Comparison of ENCODE assay signal across 31 cellular contexts in the genomic region with DNA sequence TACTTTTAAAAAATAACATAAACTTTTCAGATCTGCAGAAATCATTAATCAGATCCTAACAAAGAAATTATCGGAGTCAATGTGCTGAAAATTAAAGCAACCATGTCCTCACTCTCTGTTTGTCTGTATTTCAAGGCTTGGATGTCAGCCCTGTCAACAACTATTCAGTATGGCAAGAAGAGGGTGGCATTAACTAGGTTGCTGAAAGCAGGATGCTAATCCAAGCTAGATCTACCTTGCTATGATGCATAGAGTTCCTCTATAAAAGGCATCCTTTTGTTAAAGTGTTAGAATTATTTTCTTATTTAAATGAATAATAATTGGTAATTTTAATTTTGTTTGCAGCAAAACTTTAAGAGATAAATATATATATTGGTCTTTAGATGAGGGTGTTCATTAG.
"Had no signal": no experiment of that assay in that cellular context is flagged by ENCODE, and none has a peak within 500 bp of the region (broad histone marks: within the 10 kb centered on the region; RNA-seq: fewer than 3 reads in every experiment).

No MANE protein-coding gene starts in this region.

- H3K36me3 ChIP-seq: neural progenitor cell, ovary, right lobe of liver, sigmoid colon, spleen, suprapubic skin, tibial artery, transverse colon, upper lobe of right lung, uterus had no signal

- H3K4me1 Mint-ChIP-seq: naive thymus-derived CD8-positive, alpha-beta T cell; nephron; neural progenitor cell; stimulated activated memory B cell treated with anti-CD40 and anti-IgM and Interleukin-4, amounts not matched to agents 10 μg/mL and 1 μg/mL and 100 μg/mL, for 72 hours; stimulated activated naive CD8-positive, alpha-beta T cell treated with anti-CD3 and anti-CD28 coated beads, Interleukin-15, amount 100 ng/mL, for 72 hours had no signal

- H3K4me1 ChIP-seq: neural progenitor cell, parathyroid adenoma, psoas muscle, right lobe of liver, sigmoid colon, spleen, tibial artery, transverse colon, upper lobe of right lung, uterus had no signal

- H2AFZ ChIP-seq: neural progenitor cell, parathyroid adenoma had no signal

- H3K27me3 Mint-ChIP-seq: naive thymus-derived CD8-positive, alpha-beta T cell; stimulated activated memory B cell treated with anti-CD40 and anti-IgM and Interleukin-4, amounts not matched to agents 10 μg/mL and 1 μg/mL and 100 μg/mL, for 72 hours; stimulated activated naive CD8-positive, alpha-beta T cell treated with anti-CD3 and anti-CD28 coated beads, Interleukin-15, amount 100 ng/mL, for 72 hours; type B pancreatic cell had no signal

- H3K27me3 ChIP-seq: neural progenitor cell, ovary, right lobe of liver, sigmoid colon, spleen, suprapubic skin, testis, tibial artery, transverse colon, upper lobe of right lung, uterus had no signal

- H3K36me3 Mint-ChIP-seq: neural progenitor cell; stimulated activated memory B cell treated with anti-CD40 and anti-IgM and Interleukin-4, amounts not matched to agents 10 μg/mL and 1 μg/mL and 100 μg/mL, for 72 hours; type B pancreatic cell had no signal

- H3K9ac ChIP-seq: neural progenitor cell, parathyroid adenoma had no signal

- H3K27ac ChIP-seq: neural progenitor cell, ovary, parathyroid adenoma, psoas muscle, right lobe of liver, sigmoid colon, spleen, suprapubic skin, testis, tibial artery, transverse colon, upper lobe of right lung, uterus had no signal

- H3K27ac Mint-ChIP-seq: naive thymus-derived CD8-positive, alpha-beta T cell; nephron; neural progenitor cell; progenitor cell of endocrine pancreas; stimulated activated memory B cell treated with anti-CD40 and anti-IgM and Interleukin-4, amounts not matched to agents 10 μg/mL and 1 μg/mL and 100 μg/mL, for 72 hours; type B pancreatic cell had no signal

- H3K4me2 ChIP-seq: neural progenitor cell, smooth muscle cell had no signal

- H3K9me3 Mint-ChIP-seq: nephron; neural progenitor cell; stimulated activated memory B cell treated with anti-CD40 and anti-IgM and Interleukin-4, amounts not matched to agents 10 μg/mL and 1 μg/mL and 100 μg/mL, for 72 hours; type B pancreatic cell had no signal

- DNase-seq: naive thymus-derived CD8-positive, alpha-beta T cell; occipital lobe; ovary; posterior cingulate gyrus; psoas muscle; right cardiac atrium; right lobe of liver; sigmoid colon; spleen; stimulated activated CD4-positive, alpha-beta T cell treated with anti-CD3 and anti-CD28 coated beads, Interleukin-12 subunit alpha, Interleukin-12 subunit beta, amount 100 ng/mL, for 4 hours; stimulated activated CD4-positive, alpha-beta T cell treated with anti-CD3 and anti-CD28 coated beads, Interleukin-1b, Interleukin-23, amount 100 ng/mL, for 48 hours; stimulated activated CD4-positive, alpha-beta T cell treated with anti-CD3 and anti-CD28 coated beads, Interleukin-4, amount 100 ng/mL, for 1 hour; stimulated activated CD4-positive, alpha-beta T cell treated with anti-CD3 and anti-CD28 coated beads, Interleukin-4, amount 100 ng/mL, for 4 hours; stimulated activated CD8-positive, alpha-beta memory T cell treated with anti-CD3 and anti-CD28 coated beads, Interleukin-4, amount 100 ng/mL, for 48 hours; stimulated activated naive CD4-positive, alpha-beta T cell; stimulated activated naive CD8-positive, alpha-beta T cell treated with anti-CD3 and anti-CD28 coated beads, Interleukin-15, amount 100 ng/mL, for 72 hours; stimulated activated naive CD8-positive, alpha-beta T cell treated with anti-CD3 and anti-CD28 coated beads, Interleukin-15, Interleukin-2, amounts not matched to agents 100 U/mL and 50 U/mL, for 24 hours; substantia nigra; testis; tibial artery; transverse colon; upper lobe of right lung; uterus had no signal

- H3K9me3 ChIP-seq: ovary, psoas muscle, right lobe of liver, sigmoid colon, suprapubic skin, testis, tibial artery, transverse colon, upper lobe of right lung, uterus had no signal

- H3K79me2 ChIP-seq: parathyroid adenoma had no signal

- H3K4me3 Mint-ChIP-seq: naive thymus-derived CD8-positive, alpha-beta T cell; nephron; neural progenitor cell; stimulated activated memory B cell treated with anti-CD40 and anti-IgM and Interleukin-4, amounts not matched to agents 10 μg/mL and 1 μg/mL and 100 μg/mL, for 72 hours; stimulated activated naive CD8-positive, alpha-beta T cell treated with anti-CD3 and anti-CD28 coated beads, Interleukin-15, amount 100 ng/mL, for 72 hours; type B pancreatic cell had no signal

- H3K4me3 ChIP-seq: neural progenitor cell, ovary, psoas muscle, right lobe of liver, sigmoid colon, smooth muscle cell, spleen, suprapubic skin, testis, tibial artery, transverse colon, upper lobe of right lung, uterus had no signal

- ATAC-seq: naive thymus-derived CD8-positive, alpha-beta T cell; psoas muscle; right lobe of liver; stimulated activated memory B cell treated with anti-CD40 and anti-IgM and Interleukin-4, amounts not matched to agents 10 μg/mL and 1 μg/mL and 100 μg/mL, for 72 hours; stimulated activated naive CD8-positive, alpha-beta T cell treated with anti-CD3 and anti-CD28 coated beads, Interleukin-15, amount 100 ng/mL, for 72 hours; stimulated activated naive CD8-positive, alpha-beta T cell treated with anti-CD3 and anti-CD28 coated beads, Interleukin-15, Interleukin-2, amounts not matched to agents 100 U/mL and 50 U/mL, for 24 hours; upper lobe of right lung had no signal
